Comparison of ENCODE assay signal across 10 cellular contexts in the genomic region with DNA sequence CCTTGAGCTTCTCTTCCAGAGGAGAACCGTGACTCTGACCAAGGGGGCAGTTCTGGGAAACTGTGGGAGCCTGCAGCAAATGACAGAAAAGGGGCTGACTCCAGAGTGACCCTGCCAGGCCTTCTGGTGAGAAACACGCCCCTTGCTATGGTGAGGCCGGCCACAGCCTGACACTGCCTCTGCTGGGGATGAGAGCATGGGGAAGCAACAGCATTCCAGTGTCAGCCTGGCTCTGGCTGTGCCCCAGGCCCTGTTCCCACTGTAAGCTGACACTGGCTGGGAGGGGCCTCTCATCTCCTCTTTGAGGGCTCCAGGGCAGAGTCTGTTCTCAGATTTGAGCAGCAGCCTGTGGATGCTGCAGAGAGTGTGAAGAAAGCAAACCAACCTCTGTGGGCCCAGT.
DNase-seq lines count a peak whose midpoint lies in the region; ATAC-seq and TF ChIP-seq lines count a peak whose summit lies in the region.
"Had no signal": no experiment of that assay in that cellular context is flagged by ENCODE, and none has a peak within 500 bp of the region (broad histone marks: within the 10 kb centered on the region; RNA-seq: fewer than 3 reads in every experiment).

No MANE protein-coding gene starts in this region.

- H3K4ac ChIP-seq in mesendoderm (ENCODE audit: low read depth, low read length): no peak overlapping the region

- no peaks in the 10 kb centered on the region for H3K79me1 ChIP-seq in mesendoderm (ENCODE audit: low read length)

- H3K4me2 ChIP-seq in mesendoderm (ENCODE audit: low read length): no peak overlapping the region

- no peaks in the 10 kb centered on the region for H3K36me3 Mint-ChIP-seq in activated T-helper 2 cell treated with anti-CD3 and anti-CD28 coated beads, Interferon-gamma antibody, Interleukin-2, Interleukin-4, amounts not matched to agents 10 μg/mL and 5 μg/mL and 100 μg/mL, durations not matched to agents 14 hours and 24 hours and 36 hours (ENCODE audit: low read depth)
- H3K36me3 Mint-ChIP-seq in immature natural killer cell: peaks cover 0 to 6% (median 0%) of the 10 kb centered on the region in 3 donors
- H3K36me3 Mint-ChIP-seq: CD4-positive, CD25-positive, alpha-beta regulatory T cell had no signal

- H3K4me1 Mint-ChIP-seq in stimulated activated naive CD8-positive, alpha-beta T cell treated with anti-CD3 and anti-CD28 coated beads, Interleukin-15, amount 100 ng/mL, for 72 hours: peaks cover under 1% of the 10 kb centered on the region
- H3K4me1 Mint-ChIP-seq in activated T-helper 2 cell treated with anti-CD3 and anti-CD28 coated beads, Interferon-gamma antibody, Interleukin-2, Interleukin-4, amounts not matched to agents 10 μg/mL and 5 μg/mL and 100 μg/mL, durations not matched to agents 14 hours and 24 hours and 36 hours (ENCODE audit: low read depth): peaks cover 2% of the 10 kb centered on the region
- no peaks in the 10 kb centered on the region for H3K4me1 Mint-ChIP-seq in immature natural killer cell

- H3K36me3 ChIP-seq in mesendoderm (ENCODE audit: control insufficient read depth, insufficient read depth, low read length): no peaks in the 10 kb centered on the region

- H2BK5ac ChIP-seq in mesendoderm (ENCODE audit: low read length): no peak overlapping the region

- H3K18ac ChIP-seq in mesendoderm (ENCODE audit: low read length): no peak overlapping the region

- H3K4me1 ChIP-seq in mesendoderm (ENCODE audit: control insufficient read depth, low read depth, low read length): peaks cover 3% of the 10 kb centered on the region

- peak; percentile 41 for TF ChIP-seq CTCF in AG04449 (IDR thresholded peaks at IDR 0.05; ENCODE audit: insufficient read depth, low read length, missing control alignments)

- no peak overlapping the region for H3K56ac ChIP-seq in mesendoderm (ENCODE audit: low read length)

- POLR2A ChIA-PET in AG04449 (lab: Yijun Ruan, JAX): no interaction called here

- H3K4me3 ChIP-seq in AG04449 (ENCODE audit: low read depth, low read length) (no peak overlapping the region), mesendoderm (ENCODE audit: low read length) (no peak overlapping the region)

- no peak overlapping the region for H2AK5ac ChIP-seq in mesendoderm (ENCODE audit: low read length)

- peaks cover 54% of the 10 kb centered on the region for H3K27me3 Mint-ChIP-seq in stimulated activated naive CD8-positive, alpha-beta T cell treated with anti-CD3 and anti-CD28 coated beads, Interleukin-15, amount 100 ng/mL, for 72 hours
- H3K27me3 Mint-ChIP-seq in activated T-helper 2 cell treated with anti-CD3 and anti-CD28 coated beads, Interferon-gamma antibody, Interleukin-2, Interleukin-4, amounts not matched to agents 10 μg/mL and 5 μg/mL and 100 μg/mL, durations not matched to agents 14 hours and 24 hours and 36 hours (ENCODE audit: low read depth): peaks cover 19% of the 10 kb centered on the region
- H3K27me3 Mint-ChIP-seq in immature natural killer cell (ENCODE audit: low read depth in 3 of 3): peaks cover 6 to 14% (median 7%) of the 10 kb centered on the region in 3 donors

- CTCF ChIA-PET in AG04449 (lab: Yijun Ruan, JAX): interaction anchor here (1.4 to 1.5 kb wide), 4 partner anchors 8 to 263 kb away, joined by 3 to 5 read pairs (median 4); no protein-coding TSS in a partner anchor

- H3K9me3 Mint-ChIP-seq in stimulated activated naive CD8-positive, alpha-beta T cell treated with anti-CD3 and anti-CD28 coated beads, Interleukin-15, amount 100 ng/mL, for 72 hours: no peaks in the 10 kb centered on the region
- H3K9me3 Mint-ChIP-seq in activated T-helper 2 cell treated with anti-CD3 and anti-CD28 coated beads, Interferon-gamma antibody, Interleukin-2, Interleukin-4, amounts not matched to agents 10 μg/mL and 5 μg/mL and 100 μg/mL, durations not matched to agents 14 hours and 24 hours and 36 hours: no peaks in the 10 kb centered on the region
- H3K9me3 Mint-ChIP-seq in immature natural killer cell: no peaks in the 10 kb centered on the region
- H3K9me3 Mint-ChIP-seq: CD4-positive, CD25-positive, alpha-beta regulatory T cell had no signal

- H3K27ac Mint-ChIP-seq in stimulated activated naive CD8-positive, alpha-beta T cell treated with anti-CD3 and anti-CD28 coated beads, Interleukin-15, amount 100 ng/mL, for 72 hours: no peak overlapping the region
- H3K27ac Mint-ChIP-seq in activated T-helper 2 cell treated with anti-CD3 and anti-CD28 coated beads, Interferon-gamma antibody, Interleukin-2, Interleukin-4, amounts not matched to agents 10 μg/mL and 5 μg/mL and 100 μg/mL, durations not matched to agents 14 hours and 24 hours and 36 hours: no peak overlapping the region
- no peak overlapping the region for H3K27ac Mint-ChIP-seq in immature natural killer cell
- H3K27ac Mint-ChIP-seq: CD4-positive, CD25-positive, alpha-beta regulatory T cell had no signal

- H2BK120ac ChIP-seq in mesendoderm (ENCODE audit: low read depth, low read length): no peak overlapping the region

- H3K9ac ChIP-seq in mesendoderm (ENCODE audit: low read length): no peak overlapping the region

- no peak overlapping the region for H3K27ac ChIP-seq in mesendoderm (ENCODE audit: low read depth, low read length)

- no peak overlapping the region for H3K23ac ChIP-seq in mesendoderm (ENCODE audit: low read length)

- no peaks in the 10 kb centered on the region for H3K27me3 ChIP-seq in mesendoderm (ENCODE audit: insufficient read depth, low read length, poor library complexity)

- H4K8ac ChIP-seq in mesendoderm (ENCODE audit: low read depth, low read length): no peak overlapping the region

- DNase-seq in AG04449 (ENCODE audit: low read depth, low spot score): peak; percentile 63
- peak; percentile 94 for DNase-seq in M059J (ENCODE audit: low read depth)
- DNase-seq in fibroblast of gingiva (ENCODE audit: low read depth): peak; percentile 91
- peak; percentile 98 for DNase-seq in mesendoderm
- no peak for DNase-seq in stimulated activated naive CD8-positive, alpha-beta T cell treated with anti-CD3 and anti-CD28 coated beads, Interleukin-15, amount 100 ng/mL, for 72 hours
- DNase-seq in activated T-helper 2 cell treated with anti-CD3 and anti-CD28 coated beads, Interferon-gamma antibody, Interleukin-2, Interleukin-4, amounts not matched to agents 10 μg/mL and 5 μg/mL and 100 μg/mL, durations not matched to agents 14 hours and 24 hours and 36 hours (ENCODE audit: low spot score): no peak
- no peak for DNase-seq in immature natural killer cell
- DNase-seq in cerebellar nuclear complex (lab: John Stamatoyannopoulos, UW): no peak
- DNase-seq: CD4-positive, CD25-positive, alpha-beta regulatory T cell; SHP77 treated with DMSO at 0.1 percent for 48 hours had no signal

- no peak overlapping the region for H3K4me3 Mint-ChIP-seq in stimulated activated naive CD8-positive, alpha-beta T cell treated with anti-CD3 and anti-CD28 coated beads, Interleukin-15, amount 100 ng/mL, for 72 hours
- H3K4me3 Mint-ChIP-seq in activated T-helper 2 cell treated with anti-CD3 and anti-CD28 coated beads, Interferon-gamma antibody, Interleukin-2, Interleukin-4, amounts not matched to agents 10 μg/mL and 5 μg/mL and 100 μg/mL, durations not matched to agents 14 hours and 24 hours and 36 hours (ENCODE audit: low read depth): no peak overlapping the region
- no peak overlapping the region for H3K4me3 Mint-ChIP-seq in immature natural killer cell
- H3K4me3 Mint-ChIP-seq: CD4-positive, CD25-positive, alpha-beta regulatory T cell had no signal

- H4K5ac ChIP-seq in mesendoderm (ENCODE audit: low read length): no peak overlapping the region

- intact Hi-C loops in activated T-helper 2 cell treated with anti-CD3 and anti-CD28 coated beads, Interferon-gamma antibody, Interleukin-2, Interleukin-4, amounts not matched to agents 10 μg/mL and 5 μg/mL and 100 μg/mL, durations not matched to agents 14 hours and 24 hours and 36 hours (cut with micrococcal nuclease): no loop called here

- H2BK15ac ChIP-seq in mesendoderm (replicated peaks; ENCODE audit: low read depth): no peak overlapping the region

- no peaks in the 10 kb centered on the region for H3K79me2 ChIP-seq in mesendoderm (ENCODE audit: control insufficient read depth, insufficient read depth, low read length)

- no CpG with 5 or more reads among the region's 3 CpGs for WGBS in mesendoderm (ENCODE audit: extremely low coverage, insufficient coverage, low lambda C conversion rate)

- no peak for ATAC-seq in stimulated activated naive CD8-positive, alpha-beta T cell treated with anti-CD3 and anti-CD28 coated beads, Interleukin-15, amount 100 ng/mL, for 72 hours

Comparison
In these comparisons a context has a peak if more than half of its experiments do, and no peak if none do; other contexts are left out.
1. DNase-seq: peak in AG04449 (single experiment), M059J (single experiment), fibroblast of gingiva (single experiment) and mesendoderm (single experiment); none in stimulated activated naive CD8-positive, alpha-beta T cell treated with anti-CD3 and anti-CD28 coated beads, Interleukin-15, amount 100 ng/mL, for 72 hours (0 of 2), activated T-helper 2 cell treated with anti-CD3 and anti-CD28 coated beads, Interferon-gamma antibody, Interleukin-2, Interleukin-4, amounts not matched to agents 10 μg/mL and 5 μg/mL and 100 μg/mL, durations not matched to agents 14 hours and 24 hours and 36 hours (single experiment), immature natural killer cell (0 of 3) and cerebellar nuclear complex (0 of 2).